In genomic region chr11:125679397-125679796, GRCh38 we compare ENCODE assay signal across 1 cellular context.
TF ChIP-seq lines count a peak whose summit lies in the region.

No MANE protein-coding gene starts in this region.

TF ChIP-seq in HepG2, 621 proteins besides CTCF, POLR2A, EP300 and RAD21:
- TF ChIP-seq ZNF501 (CRISPR knock-in tag; IDR thresholded peaks at IDR 0.05) (no peak), ZNF724P (CRISPR knock-in tag; IDR thresholded peaks at IDR 0.05; ENCODE audit: borderline replicate concordance) (no peak), ZNF614 (CRISPR knock-in tag; IDR thresholded peaks at IDR 0.05; ENCODE audit: borderline replicate concordance) (no peak), NAIF1 (CRISPR knock-in tag; IDR thresholded peaks at IDR 0.05; ENCODE audit: borderline replicate concordance) (no peak), NR2F6 (IDR thresholded peaks at IDR 0.05) (no peak), NR2F6 (CRISPR knock-in tag; IDR thresholded peaks at IDR 0.05) (no peak), EEA1 (CRISPR knock-in tag; IDR thresholded peaks at IDR 0.05; ENCODE audit: borderline replicate concordance) (no peak), ZNF556 (CRISPR knock-in tag; IDR thresholded peaks at IDR 0.05; ENCODE audit: borderline replicate concordance) (no peak)
- TF ChIP-seq, protein P1, sequence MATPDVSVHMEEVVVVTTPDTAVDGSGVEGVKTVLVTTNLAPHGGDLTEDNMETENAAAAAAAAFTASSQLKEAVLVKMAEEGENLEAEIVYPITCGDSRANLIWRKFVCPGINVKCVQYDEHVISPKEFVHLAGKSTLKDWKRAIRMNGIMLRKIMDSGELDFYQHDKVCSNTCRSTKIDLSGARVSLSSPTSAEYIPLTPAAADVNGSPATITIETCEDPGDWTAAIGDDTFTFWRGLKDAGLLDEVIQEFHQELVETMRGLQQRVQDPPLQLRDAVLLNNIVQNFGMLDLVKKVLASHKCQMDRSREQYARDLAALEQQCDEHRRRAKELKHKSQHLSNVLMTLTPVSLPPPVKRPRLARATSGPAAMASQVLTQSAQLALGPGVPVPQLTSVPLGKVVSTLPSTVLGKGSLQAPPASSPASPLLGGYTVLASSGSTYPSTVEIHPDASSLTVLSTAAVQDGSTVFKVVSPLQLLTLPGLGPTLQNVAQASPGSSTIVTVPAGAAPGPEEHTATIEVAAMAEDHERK (CRISPR knock-in tag; IDR thresholded peaks at IDR 0.05; ENCODE audit: low read depth), result no peak
TF ChIP-seq in HepG2: peak in this region for 0.
